ENCODE assay signal across 17 cellular contexts in the genomic region with DNA sequence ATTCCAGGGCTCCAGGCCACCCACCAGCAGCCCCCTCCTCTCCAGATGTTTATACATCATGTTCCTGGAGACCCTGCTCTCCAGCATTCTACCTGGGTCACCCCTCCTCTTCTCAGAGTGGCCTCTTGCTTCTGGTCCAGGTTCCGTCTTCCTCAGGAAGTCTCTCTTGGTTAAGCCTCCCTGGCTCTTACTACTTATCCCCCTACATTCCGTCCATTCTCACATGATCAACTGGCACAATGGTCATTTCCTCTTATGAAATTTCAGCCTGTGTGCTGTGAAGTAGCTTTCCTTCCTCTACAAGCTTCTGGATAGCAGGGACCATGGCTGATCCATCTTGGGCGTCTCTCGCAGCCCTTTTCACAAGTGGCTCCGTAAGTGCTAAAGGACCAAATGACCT. TPM values are rescaled to one million over a fixed set of nuclear protein-coding genes. Genes with fewer than 3 reads are reported as not detected.
DNase-seq lines count a peak whose midpoint lies in the region; ATAC-seq, FAIRE-seq and TF ChIP-seq lines count a peak whose summit lies in the region.
"Had no signal": no experiment of that assay in that cellular context is flagged by ENCODE, and none has a peak within 500 bp of the region (broad histone marks: within the 10 kb centered on the region; RNA-seq: fewer than 3 reads in every experiment).

No MANE protein-coding gene starts in this region.

- H3K27me3 Mint-ChIP-seq in mesothelial cell of epicardium (ENCODE audit: low read depth) (no peaks in the 10 kb centered on the region), type B pancreatic cell (no peaks in the 10 kb centered on the region)

- TF ChIP-seq POLR2A in endothelial cell of umbilical vein (IDR thresholded peaks at IDR 0.05; ENCODE audit: low read depth, low read length): no peak

- no peaks in the 10 kb centered on the region for H4K20me1 ChIP-seq in endothelial cell of umbilical vein (replicated peaks; ENCODE audit: control insufficient read depth, extremely low read depth, insufficient read depth, low read length)

- H3K4me2 ChIP-seq in endothelial cell of umbilical vein (ENCODE audit: insufficient read depth, low read length): no peak overlapping the region
- H3K4me2 ChIP-seq: A549, PC-9 had no signal

- no TSS peak for BruUV-seq in endothelial cell of umbilical vein (replicated peaks; lab: Mats Ljungman, UMichigan)

- intact Hi-C loops in Right ventricle myocardium superior (cut with DNase I): no loop called here
- intact Hi-C loops in left ventricle myocardium inferior (cut with micrococcal nuclease): no loop called here
- intact Hi-C loops in endothelial cell of umbilical vein (cut with micrococcal nuclease): loop anchor here (5.0 kb wide), 1 partner anchor 110 kb away; no protein-coding TSS in a partner anchor

- H3K9ac ChIP-seq in endothelial cell of umbilical vein (replicated peaks; ENCODE audit: extremely low read depth, insufficient read depth, low read length): no peak overlapping the region

- no peaks in the 10 kb centered on the region for H3K79me2 ChIP-seq in endothelial cell of umbilical vein (ENCODE audit: control insufficient read depth, insufficient read depth, low read length)

- H3K9me3 Mint-ChIP-seq in mesothelial cell of epicardium (no peaks in the 10 kb centered on the region), type B pancreatic cell (no peaks in the 10 kb centered on the region)
- H3K9me3 Mint-ChIP-seq: activated T-cell treated with anti-CD3 and anti-CD28 coated beads, Interleukin-2, amount 50 U/mL, for 72 hours had no signal

- no peak overlapping the region for H3K27ac ChIP-seq in left ventricle myocardium inferior (replicated peaks)
- no peak overlapping the region for H3K27ac ChIP-seq in endothelial cell of umbilical vein (ENCODE audit: insufficient read depth, low read depth, low read length)
- H3K27ac ChIP-seq: A549, adrenal gland, PC-9 had no signal

- H2AFZ ChIP-seq in endothelial cell of umbilical vein (ENCODE audit: low read depth, low read length): peak overlapping the region; percentile 15
- H2AFZ ChIP-seq: PC-9 had no signal

- dilution Hi-C loops in endothelial cell of umbilical vein (cut with MboI; ENCODE audit: extremely low pct_ligation_motif_present, low sequenced_read_pairs): no loop called here

- ATAC-seq in Right ventricle myocardium superior (ENCODE audit: poor library complexity): peak; percentile 8
- ATAC-seq in HG02870 (IDR thresholded peaks at IDR 0.05; ENCODE audit: unreplicated experiment): no peak
- no peak for ATAC-seq in GM21786 (IDR thresholded peaks at IDR 0.05; ENCODE audit: unreplicated experiment)

- H3K27ac Mint-ChIP-seq in mesothelial cell of epicardium (peak overlapping the region; percentile 98), type B pancreatic cell (peak overlapping the region; percentile 30)

- H3K4me1 ChIP-seq in left ventricle myocardium inferior: peaks cover 28% of the 10 kb centered on the region
- H3K4me1 ChIP-seq in endothelial cell of umbilical vein (ENCODE audit: control insufficient read depth, extremely low read depth, insufficient read depth, low read length): peaks cover 4% of the 10 kb centered on the region
- H3K4me1 ChIP-seq: adrenal gland had no signal

- H3K4me1 Mint-ChIP-seq in mesothelial cell of epicardium (peaks cover 64% of the 10 kb centered on the region), type B pancreatic cell (ENCODE audit: unreplicated experiment) (peaks cover 62% of the 10 kb centered on the region)

- CTCF ChIA-PET in endothelial cell of umbilical vein (lab: Charles Lee): interaction anchor here (1.0 to 3.8 kb wide), 2 partner anchors 12 to 109 kb away, joined by 3 to 25 read pairs; no protein-coding TSS in a partner anchor

- H3K4me3 ChIP-seq in left ventricle myocardium inferior (no peak overlapping the region), endothelial cell of umbilical vein (replicated peaks in 1 of 3; ENCODE audit: insufficient read depth in 1 of 3, low read depth in 1 of 3, low read length in 3 of 3) (no peak overlapping the region)
- H3K4me3 ChIP-seq: A549, adrenal gland, PC-9 had no signal

- H3K9me3 ChIP-seq in left ventricle myocardium inferior (replicated peaks): no peaks in the 10 kb centered on the region
- no peaks in the 10 kb centered on the region for H3K9me3 ChIP-seq in endothelial cell of umbilical vein (replicated peaks; ENCODE audit: control insufficient read depth, insufficient read depth, low read length)
- H3K9me3 ChIP-seq: A549, adrenal gland had no signal

- H3K9me1 ChIP-seq in endothelial cell of umbilical vein (replicated peaks; ENCODE audit: control insufficient read depth, extremely low read depth, insufficient read depth, low read length): no peaks in the 10 kb centered on the region

- POLR2A ChIA-PET in endothelial cell of umbilical vein (lab: Charles Lee): no interaction called here

- H3K36me3 ChIP-seq in left ventricle myocardium inferior: no peaks in the 10 kb centered on the region
- no peaks in the 10 kb centered on the region for H3K36me3 ChIP-seq in endothelial cell of umbilical vein (ENCODE audit: control insufficient read depth in 2 of 2, extremely low read depth in 1 of 2, insufficient read depth in 2 of 2, low read length in 2 of 2)
- H3K36me3 ChIP-seq: adrenal gland had no signal

- H3K4me3 Mint-ChIP-seq in mesothelial cell of epicardium: no peak overlapping the region
- peak overlapping the region; percentile 13 for H3K4me3 Mint-ChIP-seq in type B pancreatic cell
- H3K4me3 Mint-ChIP-seq: activated T-cell treated with anti-CD3 and anti-CD28 coated beads, Interleukin-2, amount 50 U/mL, for 72 hours had no signal

- H3K36me3 Mint-ChIP-seq in mesothelial cell of epicardium (no peaks in the 10 kb centered on the region), type B pancreatic cell (no peaks in the 10 kb centered on the region)

- FAIRE-seq in endothelial cell of umbilical vein (lab: Jason Lieb, UNC): peak; percentile 31
- FAIRE-seq: A549, colon, G401.6 had no signal

- TF ChIP-seq CTCF in left ventricle myocardium inferior (IDR thresholded peaks at IDR 0.05; ENCODE audit: borderline replicate concordance) (no peak), endothelial cell of umbilical vein (IDR thresholded peaks at IDR 0.05; ENCODE audit: extremely low read depth in 1 of 2, insufficient read depth in 1 of 2, low read depth in 1 of 2, low read length in 2 of 2) (no peak), mesothelial cell of epicardium (IDR thresholded peaks at IDR 0.05; ENCODE audit: unreplicated experiment) (no peak), type B pancreatic cell (conservative IDR thresholded peaks at IDR 0.05) (no peak)

- H3K27me3 ChIP-seq in left ventricle myocardium inferior (ENCODE audit: low read depth): no peaks in the 10 kb centered on the region
- no peaks in the 10 kb centered on the region for H3K27me3 ChIP-seq in endothelial cell of umbilical vein (ENCODE audit: control insufficient read depth in 2 of 2, insufficient read depth in 2 of 2, low read length in 2 of 2)
- H3K27me3 ChIP-seq: adrenal gland had no signal

- no peak for DNase-seq in Right ventricle myocardium superior
- no peak for DNase-seq in left ventricle myocardium inferior
- peak; percentile 52 for DNase-seq in endothelial cell of umbilical vein (ENCODE audit: low read depth, low spot score)
- DNase-seq in mesothelial cell of epicardium (ENCODE audit: low spot score in 2 of 2, unreplicated experiment in 2 of 2): no peak
- DNase-seq in type B pancreatic cell (ENCODE audit: extremely low spot score, unreplicated experiment): no peak
- DNase-seq in inferior parietal cortex (ENCODE audit: extremely low spot score): no peak
- DNase-seq: activated T-cell treated with anti-CD3 and anti-CD28 coated beads, Interleukin-2, amount 50 U/mL, for 72 hours; adrenal gland; erythroblast; NCI-H187; NCI-H526 treated with DMSO at 0.1 percent for 48 hours; PC-9 had no signal

TF ChIP-seq in endothelial cell of umbilical vein, 7 proteins besides CTCF, POLR2A, EP300 and RAD21:
- TF ChIP-seq, protein P1, sequence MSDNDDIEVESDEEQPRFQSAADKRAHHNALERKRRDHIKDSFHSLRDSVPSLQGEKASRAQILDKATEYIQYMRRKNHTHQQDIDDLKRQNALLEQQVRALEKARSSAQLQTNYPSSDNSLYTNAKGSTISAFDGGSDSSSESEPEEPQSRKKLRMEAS (IDR thresholded peaks at IDR 0.05; ENCODE audit: insufficient read depth, insufficient read length): no peak
- TF ChIP-seq MYC (IDR thresholded peaks at IDR 0.05; ENCODE audit: low read depth, low read length) (no peak), EZH2 (IDR thresholded peaks at IDR 0.05; ENCODE audit: borderline replicate concordance, low read depth, low read length, severe bottlenecking) (no peak), POLR2AphosphoS5 (IDR thresholded peaks at IDR 0.05; ENCODE audit: insufficient read depth, low read depth, low read length) (no peak), JUN (IDR thresholded peaks at IDR 0.05; ENCODE audit: borderline replicate concordance, insufficient read depth, insufficient read length, low read depth) (no peak), GATA2 (IDR thresholded peaks at IDR 0.05; ENCODE audit: insufficient read depth, insufficient read length, low read depth, low read length) (no peak), FOS (IDR thresholded peaks at IDR 0.05; ENCODE audit: borderline replicate concordance, insufficient read depth, low read length) (no peak)

RNA-seq across cellular contexts. Expression of a gene that starts 33.9 kb away (rescaled TPM):
- total RNA-seq in Right ventricle myocardium superior: 62.9 TPM
- 97.7 TPM for total RNA-seq in left ventricle myocardium inferior
- 45.7 and 59.7 TPM in 2 replicates for total RNA-seq in endothelial cell of umbilical vein
- polyA plus RNA-seq in endothelial cell of umbilical vein: 31.2 and 31.7 TPM in 2 replicates
- polyA plus RNA-seq in endothelial cell of umbilical vein (2011; cell fraction: cytosol; rRNA removed): 25.8 and 28.6 TPM in 2 replicates
- 61.2 and 68.7 TPM in 2 replicates for polyA plus RNA-seq in endothelial cell of umbilical vein (2011; cell fraction: nucleus; rRNA removed)
- polyA plus RNA-seq in endothelial cell of umbilical vein (2012): 42.2 and 49.4 TPM in 2 replicates
- polyA minus RNA-seq in endothelial cell of umbilical vein: 134 and 153 TPM in 2 replicates
- 57.6 TPM for polyA minus RNA-seq in endothelial cell of umbilical vein (2011; cell fraction: cytosol; rRNA and poly(A)+ RNA removed)
- 51.0 and 79.7 TPM in 2 replicates for polyA minus RNA-seq in endothelial cell of umbilical vein (2011; cell fraction: nucleus; rRNA and poly(A)+ RNA removed)
- total RNA-seq in mesothelial cell of epicardium: 234 to 238 TPM (median 237 TPM) in 3 replicates
- 89.6 and 91.6 TPM in 2 replicates for total RNA-seq in type B pancreatic cell (ENCODE audit: low replicate concordance)
